1 cellular context compared by ENCODE assay signal in the genomic region with DNA sequence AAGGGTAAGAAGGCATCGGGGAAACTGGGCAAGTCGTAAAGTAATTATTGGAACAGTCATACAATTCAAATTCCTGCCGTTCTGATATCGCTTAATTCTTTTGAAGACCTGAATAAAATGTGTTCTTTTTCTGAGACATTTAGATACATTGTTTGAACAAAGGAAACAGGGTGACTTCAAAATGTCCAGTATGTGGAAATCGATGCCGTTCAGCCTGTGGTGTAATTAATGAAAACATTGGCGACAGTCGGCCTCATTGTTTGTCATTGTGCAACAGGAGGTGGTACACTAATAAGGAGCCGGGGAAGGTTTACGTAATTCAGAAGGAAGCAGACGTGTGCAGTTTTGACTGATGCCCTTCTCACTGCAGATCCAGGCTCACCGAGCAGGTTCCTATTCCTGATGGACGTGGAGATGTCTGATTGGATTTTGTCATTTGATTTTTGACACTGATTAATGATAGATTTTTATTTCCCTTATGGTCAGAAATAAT.
TF ChIP-seq lines count a peak whose summit lies in the region.

No MANE protein-coding gene starts in this region.

TF ChIP-seq in HepG2, 621 proteins besides CTCF, POLR2A, EP300 and RAD21 (continued from another document and continues in another):
- TF ChIP-seq, protein P1, sequence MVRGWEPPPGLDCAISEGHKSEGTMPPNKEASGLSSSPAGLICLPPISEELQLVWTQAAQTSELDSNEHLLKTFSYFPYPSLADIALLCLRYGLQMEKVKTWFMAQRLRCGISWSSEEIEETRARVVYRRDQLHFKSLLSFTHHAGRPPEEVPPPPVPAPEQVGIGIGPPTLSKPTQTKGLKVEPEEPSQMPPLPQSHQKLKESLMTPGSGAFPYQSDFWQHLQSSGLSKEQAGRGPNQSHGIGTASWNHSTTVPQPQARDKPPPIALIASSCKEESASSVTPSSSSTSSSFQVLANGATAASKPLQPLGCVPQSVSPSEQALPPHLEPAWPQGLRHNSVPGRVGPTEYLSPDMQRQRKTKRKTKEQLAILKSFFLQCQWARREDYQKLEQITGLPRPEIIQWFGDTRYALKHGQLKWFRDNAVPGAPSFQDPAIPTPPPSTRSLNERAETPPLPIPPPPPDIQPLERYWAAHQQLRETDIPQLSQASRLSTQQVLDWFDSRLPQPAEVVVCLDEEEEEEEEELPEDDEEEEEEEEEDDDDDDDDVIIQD (CRISPR knock-in tag; IDR thresholded peaks at IDR 0.05; ENCODE audit: low read depth), result peak; percentile 92
- TF ChIP-seq XBP1 (CRISPR knock-in tag; IDR thresholded peaks at IDR 0.05) (no peak), ELF3 (CRISPR knock-in tag; IDR thresholded peaks at IDR 0.05) (peak; percentile 98), ZNF317 (CRISPR knock-in tag; IDR thresholded peaks at IDR 0.05) (0 out of 2 replicates have a peak, but pooled peaks have one; percentile 67), NFE2L1 (CRISPR knock-in tag; IDR thresholded peaks at IDR 0.05; ENCODE audit: borderline replicate concordance) (no peak), MXI1 (IDR thresholded peaks at IDR 0.05; ENCODE audit: borderline replicate concordance, low read depth, low read length) (peak; percentile 35; the same call in 1 of the 3 replicates), HDAC1 (CRISPR knock-in tag; IDR thresholded peaks at IDR 0.05) (peak; percentile 84), FIP1L1 (IDR thresholded peaks at IDR 0.05; ENCODE audit: borderline replicate concordance, insufficient read depth, low read depth, low read length) (no peak), HNRNPUL1 (IDR thresholded peaks at IDR 0.05; ENCODE audit: low read depth, low read length) (no peak), ZNF556 (CRISPR knock-in tag; IDR thresholded peaks at IDR 0.05; ENCODE audit: borderline replicate concordance) (peak; percentile 70; the same call in 1 of the 2 replicates), MZF1 (CRISPR knock-in tag; IDR thresholded peaks at IDR 0.05; ENCODE audit: borderline replicate concordance) (no peak), IRX3 (CRISPR knock-in tag; IDR thresholded peaks at IDR 0.05; ENCODE audit: borderline replicate concordance, low read depth) (peak; percentile 59; the same call in 1 of the 2 replicates), CBX1 (IDR thresholded peaks at IDR 0.05; ENCODE audit: low read depth) (peak; percentile 20), THAP11 (CRISPR knock-in tag; IDR thresholded peaks at IDR 0.05) (peak; percentile 72), ZNF652 (CRISPR knock-in tag; IDR thresholded peaks at IDR 0.05; ENCODE audit: borderline replicate concordance, low read depth) (peak; percentile 13; the same call in 1 of the 2 replicates), HDAC6 (IDR thresholded peaks at IDR 0.05; ENCODE audit: low read depth, low read length) (no peak), ZFY (CRISPR knock-in tag; IDR thresholded peaks at IDR 0.05) (peak; percentile 40; the same call in 1 of the 2 replicates), NR2F2 (IDR thresholded peaks at IDR 0.05; ENCODE audit: borderline replicate concordance, low read depth) (peak; percentile 80; the same call in 1 of the 2 replicates), CCAR2 (optimal IDR thresholded peaks at IDR 0.05; ENCODE audit: low read depth, low read length) (no peak), JUNB (CRISPR knock-in tag; IDR thresholded peaks at IDR 0.05; ENCODE audit: borderline replicate concordance) (peak; percentile 79; the same call in 1 of the 2 replicates), NKX3-1 (CRISPR knock-in tag; IDR thresholded peaks at IDR 0.05) (peak; percentile 60; the same call in 1 of the 2 replicates), ZNF777 (CRISPR knock-in tag; IDR thresholded peaks at IDR 0.05) (0 out of 2 replicates have a peak, but pooled peaks have one; percentile 22), ZNF225 (CRISPR knock-in tag; IDR thresholded peaks at IDR 0.05) (no peak), ADNP (CRISPR knock-in tag; IDR thresholded peaks at IDR 0.05) (no peak)
- TF ChIP-seq, protein P2, sequence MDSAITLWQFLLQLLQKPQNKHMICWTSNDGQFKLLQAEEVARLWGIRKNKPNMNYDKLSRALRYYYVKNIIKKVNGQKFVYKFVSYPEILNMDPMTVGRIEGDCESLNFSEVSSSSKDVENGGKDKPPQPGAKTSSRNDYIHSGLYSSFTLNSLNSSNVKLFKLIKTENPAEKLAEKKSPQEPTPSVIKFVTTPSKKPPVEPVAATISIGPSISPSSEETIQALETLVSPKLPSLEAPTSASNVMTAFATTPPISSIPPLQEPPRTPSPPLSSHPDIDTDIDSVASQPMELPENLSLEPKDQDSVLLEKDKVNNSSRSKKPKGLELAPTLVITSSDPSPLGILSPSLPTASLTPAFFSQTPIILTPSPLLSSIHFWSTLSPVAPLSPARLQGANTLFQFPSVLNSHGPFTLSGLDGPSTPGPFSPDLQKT (CRISPR knock-in tag; IDR thresholded peaks at IDR 0.05; ENCODE audit: borderline replicate concordance), result no peak
- TF ChIP-seq, protein P3, sequence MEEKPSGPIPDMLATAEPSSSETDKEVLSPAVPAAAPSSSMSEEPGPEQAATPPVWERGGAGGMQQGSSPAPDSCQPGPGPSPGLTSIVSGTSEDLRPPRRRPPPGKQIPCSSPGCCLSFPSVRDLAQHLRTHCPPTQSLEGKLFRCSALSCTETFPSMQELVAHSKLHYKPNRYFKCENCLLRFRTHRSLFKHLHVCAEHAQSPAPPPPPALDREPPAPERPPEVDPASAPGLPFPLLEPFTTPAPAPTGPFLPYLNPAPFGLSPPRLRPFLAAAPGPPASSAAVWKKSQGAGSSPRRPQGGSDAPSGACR (CRISPR knock-in tag; IDR thresholded peaks at IDR 0.05), result peak; percentile 46; the same call in 1 of the 2 replicates
- TF ChIP-seq, protein P4, sequence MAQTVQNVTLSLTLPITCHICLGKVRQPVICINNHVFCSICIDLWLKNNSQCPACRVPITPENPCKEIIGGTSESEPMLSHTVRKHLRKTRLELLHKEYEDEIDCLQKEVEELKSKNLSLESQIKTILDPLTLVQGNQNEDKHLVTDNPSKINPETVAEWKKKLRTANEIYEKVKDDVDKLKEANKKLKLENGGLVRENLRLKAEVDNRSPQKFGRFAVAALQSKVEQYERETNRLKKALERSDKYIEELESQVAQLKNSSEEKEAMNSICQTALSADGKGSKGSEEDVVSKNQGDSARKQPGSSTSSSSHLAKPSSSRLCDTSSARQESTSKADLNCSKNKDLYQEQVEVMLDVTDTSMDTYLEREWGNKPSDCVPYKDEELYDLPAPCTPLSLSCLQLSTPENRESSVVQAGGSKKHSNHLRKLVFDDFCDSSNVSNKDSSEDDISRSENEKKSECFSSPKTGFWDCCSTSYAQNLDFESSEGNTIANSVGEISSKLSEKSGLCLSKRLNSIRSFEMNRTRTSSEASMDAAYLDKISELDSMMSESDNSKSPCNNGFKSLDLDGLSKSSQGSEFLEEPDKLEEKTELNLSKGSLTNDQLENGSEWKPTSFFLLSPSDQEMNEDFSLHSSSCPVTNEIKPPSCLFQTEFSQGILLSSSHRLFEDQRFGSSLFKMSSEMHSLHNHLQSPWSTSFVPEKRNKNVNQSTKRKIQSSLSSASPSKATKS (CRISPR knock-in tag; IDR thresholded peaks at IDR 0.05), result peak; percentile 54; the same call in 1 of the 2 replicates
- TF ChIP-seq, protein P5, sequence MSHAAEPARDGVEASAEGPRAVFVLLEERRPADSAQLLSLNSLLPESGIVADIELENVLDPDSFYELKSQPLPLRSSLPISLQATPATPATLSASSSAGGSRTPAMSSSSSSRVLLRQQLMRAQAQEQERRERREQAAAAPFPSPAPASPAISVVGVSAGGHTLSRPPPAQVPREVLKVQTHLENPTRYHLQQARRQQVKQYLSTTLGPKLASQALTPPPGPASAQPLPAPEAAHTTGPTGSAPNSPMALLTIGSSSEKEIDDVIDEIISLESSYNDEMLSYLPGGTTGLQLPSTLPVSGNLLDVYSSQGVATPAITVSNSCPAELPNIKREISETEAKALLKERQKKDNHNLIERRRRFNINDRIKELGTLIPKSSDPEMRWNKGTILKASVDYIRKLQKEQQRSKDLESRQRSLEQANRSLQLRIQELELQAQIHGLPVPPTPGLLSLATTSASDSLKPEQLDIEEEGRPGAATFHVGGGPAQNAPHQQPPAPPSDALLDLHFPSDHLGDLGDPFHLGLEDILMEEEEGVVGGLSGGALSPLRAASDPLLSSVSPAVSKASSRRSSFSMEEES (CRISPR knock-in tag; IDR thresholded peaks at IDR 0.05), result peak; percentile 87
- TF ChIP-seq, protein P6, sequence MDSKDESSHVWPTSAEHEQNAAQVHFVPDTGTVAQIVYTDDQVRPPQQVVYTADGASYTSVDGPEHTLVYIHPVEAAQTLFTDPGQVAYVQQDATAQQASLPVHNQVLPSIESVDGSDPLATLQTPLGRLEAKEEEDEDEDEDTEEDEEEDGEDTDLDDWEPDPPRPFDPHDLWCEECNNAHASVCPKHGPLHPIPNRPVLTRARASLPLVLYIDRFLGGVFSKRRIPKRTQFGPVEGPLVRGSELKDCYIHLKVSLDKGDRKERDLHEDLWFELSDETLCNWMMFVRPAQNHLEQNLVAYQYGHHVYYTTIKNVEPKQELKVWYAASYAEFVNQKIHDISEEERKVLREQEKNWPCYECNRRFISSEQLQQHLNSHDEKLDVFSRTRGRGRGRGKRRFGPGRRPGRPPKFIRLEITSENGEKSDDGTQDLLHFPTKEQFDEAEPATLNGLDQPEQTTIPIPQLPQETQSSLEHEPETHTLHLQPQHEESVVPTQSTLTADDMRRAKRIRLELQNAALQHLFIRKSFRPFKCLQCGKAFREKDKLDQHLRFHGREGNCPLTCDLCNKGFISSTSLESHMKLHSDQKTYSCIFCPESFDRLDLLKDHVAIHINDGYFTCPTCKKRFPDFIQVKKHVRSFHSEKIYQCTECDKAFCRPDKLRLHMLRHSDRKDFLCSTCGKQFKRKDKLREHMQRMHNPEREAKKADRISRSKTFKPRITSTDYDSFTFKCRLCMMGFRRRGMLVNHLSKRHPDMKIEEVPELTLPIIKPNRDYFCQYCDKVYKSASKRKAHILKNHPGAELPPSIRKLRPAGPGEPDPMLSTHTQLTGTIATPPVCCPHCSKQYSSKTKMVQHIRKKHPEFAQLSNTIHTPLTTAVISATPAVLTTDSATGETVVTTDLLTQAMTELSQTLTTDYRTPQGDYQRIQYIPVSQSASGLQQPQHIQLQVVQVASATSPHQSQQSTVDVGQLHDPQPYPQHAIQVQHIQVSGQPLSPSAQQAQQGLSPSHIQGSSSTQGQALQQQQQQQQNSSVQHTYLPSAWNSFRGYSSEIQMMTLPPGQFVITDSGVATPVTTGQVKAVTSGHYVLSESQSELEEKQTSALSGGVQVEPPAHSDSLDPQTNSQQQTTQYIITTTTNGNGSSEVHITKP (CRISPR knock-in tag; IDR thresholded peaks at IDR 0.05; ENCODE audit: low read depth), result no peak; the same call in 1 of the 2 replicates
- TF ChIP-seq, protein P7, sequence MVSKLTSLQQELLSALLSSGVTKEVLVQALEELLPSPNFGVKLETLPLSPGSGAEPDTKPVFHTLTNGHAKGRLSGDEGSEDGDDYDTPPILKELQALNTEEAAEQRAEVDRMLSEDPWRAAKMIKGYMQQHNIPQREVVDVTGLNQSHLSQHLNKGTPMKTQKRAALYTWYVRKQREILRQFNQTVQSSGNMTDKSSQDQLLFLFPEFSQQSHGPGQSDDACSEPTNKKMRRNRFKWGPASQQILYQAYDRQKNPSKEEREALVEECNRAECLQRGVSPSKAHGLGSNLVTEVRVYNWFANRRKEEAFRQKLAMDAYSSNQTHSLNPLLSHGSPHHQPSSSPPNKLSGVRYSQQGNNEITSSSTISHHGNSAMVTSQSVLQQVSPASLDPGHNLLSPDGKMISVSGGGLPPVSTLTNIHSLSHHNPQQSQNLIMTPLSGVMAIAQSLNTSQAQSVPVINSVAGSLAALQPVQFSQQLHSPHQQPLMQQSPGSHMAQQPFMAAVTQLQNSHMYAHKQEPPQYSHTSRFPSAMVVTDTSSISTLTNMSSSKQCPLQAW (CRISPR knock-in tag; IDR thresholded peaks at IDR 0.05), result peak; percentile 80
- TF ChIP-seq, protein P8, sequence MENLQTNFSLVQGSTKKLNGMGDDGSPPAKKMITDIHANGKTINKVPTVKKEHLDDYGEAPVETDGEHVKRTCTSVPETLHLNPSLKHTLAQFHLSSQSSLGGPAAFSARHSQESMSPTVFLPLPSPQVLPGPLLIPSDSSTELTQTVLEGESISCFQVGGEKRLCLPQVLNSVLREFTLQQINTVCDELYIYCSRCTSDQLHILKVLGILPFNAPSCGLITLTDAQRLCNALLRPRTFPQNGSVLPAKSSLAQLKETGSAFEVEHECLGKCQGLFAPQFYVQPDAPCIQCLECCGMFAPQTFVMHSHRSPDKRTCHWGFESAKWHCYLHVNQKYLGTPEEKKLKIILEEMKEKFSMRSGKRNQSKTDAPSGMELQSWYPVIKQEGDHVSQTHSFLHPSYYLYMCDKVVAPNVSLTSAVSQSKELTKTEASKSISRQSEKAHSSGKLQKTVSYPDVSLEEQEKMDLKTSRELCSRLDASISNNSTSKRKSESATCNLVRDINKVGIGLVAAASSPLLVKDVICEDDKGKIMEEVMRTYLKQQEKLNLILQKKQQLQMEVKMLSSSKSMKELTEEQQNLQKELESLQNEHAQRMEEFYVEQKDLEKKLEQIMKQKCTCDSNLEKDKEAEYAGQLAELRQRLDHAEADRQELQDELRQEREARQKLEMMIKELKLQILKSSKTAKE (CRISPR knock-in tag; IDR thresholded peaks at IDR 0.05; ENCODE audit: borderline replicate concordance), result peak; percentile 93
- TF ChIP-seq, protein P9, sequence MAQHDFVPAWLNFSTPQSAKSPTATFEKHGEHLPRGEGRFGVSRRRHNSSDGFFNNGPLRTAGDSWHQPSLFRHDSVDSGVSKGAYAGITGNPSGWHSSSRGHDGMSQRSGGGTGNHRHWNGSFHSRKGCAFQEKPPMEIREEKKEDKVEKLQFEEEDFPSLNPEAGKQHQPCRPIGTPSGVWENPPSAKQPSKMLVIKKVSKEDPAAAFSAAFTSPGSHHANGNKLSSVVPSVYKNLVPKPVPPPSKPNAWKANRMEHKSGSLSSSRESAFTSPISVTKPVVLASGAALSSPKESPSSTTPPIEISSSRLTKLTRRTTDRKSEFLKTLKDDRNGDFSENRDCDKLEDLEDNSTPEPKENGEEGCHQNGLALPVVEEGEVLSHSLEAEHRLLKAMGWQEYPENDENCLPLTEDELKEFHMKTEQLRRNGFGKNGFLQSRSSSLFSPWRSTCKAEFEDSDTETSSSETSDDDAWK (CRISPR knock-in tag; IDR thresholded peaks at IDR 0.05), result no peak
- TF ChIP-seq, protein P10, sequence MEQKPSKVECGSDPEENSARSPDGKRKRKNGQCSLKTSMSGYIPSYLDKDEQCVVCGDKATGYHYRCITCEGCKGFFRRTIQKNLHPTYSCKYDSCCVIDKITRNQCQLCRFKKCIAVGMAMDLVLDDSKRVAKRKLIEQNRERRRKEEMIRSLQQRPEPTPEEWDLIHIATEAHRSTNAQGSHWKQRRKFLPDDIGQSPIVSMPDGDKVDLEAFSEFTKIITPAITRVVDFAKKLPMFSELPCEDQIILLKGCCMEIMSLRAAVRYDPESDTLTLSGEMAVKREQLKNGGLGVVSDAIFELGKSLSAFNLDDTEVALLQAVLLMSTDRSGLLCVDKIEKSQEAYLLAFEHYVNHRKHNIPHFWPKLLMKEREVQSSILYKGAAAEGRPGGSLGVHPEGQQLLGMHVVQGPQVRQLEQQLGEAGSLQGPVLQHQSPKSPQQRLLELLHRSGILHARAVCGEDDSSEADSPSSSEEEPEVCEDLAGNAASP (CRISPR knock-in tag; IDR thresholded peaks at IDR 0.05; ENCODE audit: borderline replicate concordance), result peak; percentile 91
